ENCODE assay signal across 9 cellular contexts in genomic region chr11:32753181-32753580, GRCh38. TPM values are rescaled to one million over a fixed set of nuclear protein-coding genes. Genes with fewer than 3 reads are reported as not detected.
"Had no signal": no experiment of that assay in that cellular context is flagged by ENCODE, and none has a peak within 500 bp of the region (broad histone marks: within the 10 kb centered on the region; RNA-seq: fewer than 3 reads in every experiment).

No MANE protein-coding gene starts in this region.

RNA-seq across cellular contexts. Expression of gene CCDC73, which starts 41.3 kb away (rescaled TPM):
- total RNA-seq: OCI-LY7, PC-9, Peyer's patch, Right ventricle myocardium inferior, Right ventricle myocardium superior, RPMI7951, SJSA1, SK-MEL-5 had no signal
- polyA plus RNA-seq: SK-N-SH had no signal
